ENCODE assay signal across 12 cellular contexts in the genomic region with DNA sequence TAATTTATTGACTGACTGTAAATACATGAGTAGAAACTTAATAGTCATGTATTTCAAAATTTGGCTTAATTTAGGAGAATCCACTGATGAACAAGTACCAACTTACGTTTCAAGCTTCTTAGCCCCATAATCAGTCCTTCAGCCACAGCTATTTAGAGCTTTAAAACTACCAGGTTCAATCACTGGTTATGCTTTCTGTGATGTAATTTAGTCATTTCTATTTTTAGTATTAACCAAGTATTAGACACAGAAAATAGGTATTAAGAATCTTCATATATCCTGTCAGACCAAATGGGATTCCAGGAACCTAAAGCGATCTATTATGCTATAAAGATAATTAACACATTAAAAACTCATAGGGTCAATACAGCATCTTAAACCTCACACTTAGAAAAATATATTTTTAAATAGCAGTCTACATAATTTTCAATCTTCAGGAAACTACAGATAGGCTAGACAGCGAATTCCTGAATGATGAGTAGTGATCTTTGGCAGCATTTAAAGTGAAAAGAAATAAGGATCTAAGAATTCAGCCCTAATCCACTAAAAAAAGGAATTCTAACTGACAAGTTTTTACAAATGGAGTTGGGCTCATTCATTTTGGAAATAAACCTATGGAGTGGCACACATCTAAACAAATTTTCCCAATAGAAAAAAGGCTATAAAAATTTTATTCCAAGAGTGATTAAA. TPM values are rescaled to one million over a fixed set of nuclear protein-coding genes. Genes with fewer than 3 reads are reported as not detected.
DNase-seq lines count a peak whose midpoint lies in the region; ATAC-seq and TF ChIP-seq lines count a peak whose summit lies in the region.
"Had no signal": no experiment of that assay in that cellular context is flagged by ENCODE, and none has a peak within 500 bp of the region (broad histone marks: within the 10 kb centered on the region; RNA-seq: fewer than 3 reads in every experiment).

No MANE protein-coding gene starts in this region.

- ATAC-seq in GM19035 (IDR thresholded peaks at IDR 0.05; ENCODE audit: unreplicated experiment) (peak; percentile 55), GM18907 (IDR thresholded peaks at IDR 0.05; ENCODE audit: unreplicated experiment) (no peak)

- TF ChIP-seq CTCF in fibroblast of lung (conservative IDR thresholded peaks at IDR 0.05 in 1 of 2, IDR thresholded peaks at IDR 0.05 in 1 of 2; ENCODE audit: low read depth in 1 of 2, low read length in 2 of 2): no peak

- DNase-seq in LHCN-M2 (ENCODE audit: low read depth) (peak; percentile 71), fibroblast of lung (ENCODE audit: low read depth in 2 of 2) (peak; percentile 77 to 86), stromal cell of bone marrow (ENCODE audit: low read depth) (peak; percentile 45), DMS153 (lab: John Stamatoyannopoulos, UW) (no peak), middle frontal gyrus (ENCODE audit: extremely low spot score, low spot score) (no peak)
- no peak for DNase-seq in activated effector memory CD4-positive, alpha-beta T cell treated with Interleukin-2 at 50 U/mL for 16 hours
- DNase-seq: effector CD4-positive, alpha-beta T cell; left lung; stimulated activated CD4-positive, alpha-beta T cell treated with anti-CD3 and anti-CD28 coated beads, Interleukin-12 subunit alpha, Interleukin-12 subunit beta, amount 100 ng/mL, for 4 hours had no signal

- no peaks in the 10 kb centered on the region for H4K20me1 ChIP-seq in fibroblast of lung (ENCODE audit: control insufficient read depth, extremely low read depth, insufficient read depth, low read length)

- no peaks in the 10 kb centered on the region for H3K9me3 ChIP-seq in fibroblast of lung (ENCODE audit: control insufficient read depth, insufficient read depth, low read depth, low read length)
- H3K9me3 ChIP-seq: left lung, suprapubic skin had no signal

- peak overlapping the region; percentile 48 for H3K4me2 ChIP-seq in fibroblast of lung (ENCODE audit: extremely low read depth, insufficient read depth, low read length)

- H3K4me1 ChIP-seq in fibroblast of lung (ENCODE audit: control insufficient read depth, extremely low read depth, insufficient read depth, low read length): peaks cover 14% of the 10 kb centered on the region
- H3K4me1 ChIP-seq: left lung had no signal

- no peak overlapping the region for H3K27ac ChIP-seq in fibroblast of lung (ENCODE audit: insufficient read depth, low read length)
- H3K27ac ChIP-seq: suprapubic skin had no signal

- no peak overlapping the region for H2AFZ ChIP-seq in fibroblast of lung (ENCODE audit: low read length)

- no peak overlapping the region for H3K9ac ChIP-seq in fibroblast of lung (ENCODE audit: insufficient read depth, low read length)

- H3K27me3 ChIP-seq in fibroblast of lung (ENCODE audit: control insufficient read depth, insufficient read depth, low read length): no peaks in the 10 kb centered on the region
- H3K27me3 ChIP-seq: left lung, suprapubic skin had no signal

- H3K79me2 ChIP-seq in fibroblast of lung (ENCODE audit: control insufficient read depth, insufficient read depth, low read length): no peaks in the 10 kb centered on the region

- peaks cover 5% of the 10 kb centered on the region for H3K36me3 ChIP-seq in fibroblast of lung (ENCODE audit: control insufficient read depth, insufficient read depth, low read length)

- H3K4me3 ChIP-seq in fibroblast of lung (replicated peaks in 1 of 4; ENCODE audit: control extremely low read depth in 1 of 4, insufficient read depth in 1 of 4, low read depth in 3 of 4, low read length in 4 of 4): no peak overlapping the region
- H3K4me3 ChIP-seq: left lung, suprapubic skin had no signal

RNA-seq across cellular contexts. Expression of gene ZC3H14, which starts 51.5 kb away (rescaled TPM):
- total RNA-seq in LHCN-M2 (2014; rRNA removed): 84.4 and 87.8 TPM in 2 replicates
- 28.7 TPM for polyA plus RNA-seq in LHCN-M2 (2012)
- 66.0 and 71.0 TPM in 2 replicates for total RNA-seq in fibroblast of lung
- polyA plus RNA-seq in fibroblast of lung: 77.4 and 89.9 TPM in 2 replicates
- polyA plus RNA-seq in fibroblast of lung (2012): 32.3 and 42.8 TPM in 2 replicates
- polyA minus RNA-seq in fibroblast of lung (ENCODE audit: low replicate concordance): 45.6 and 97.4 TPM in 2 replicates

RNA-seq across cellular contexts. Expression of gene PTPN21, which starts 59.6 kb away (rescaled TPM):
- total RNA-seq in LHCN-M2 (2014; rRNA removed): 14.7 and 15.8 TPM in 2 replicates
- 15.8 TPM for polyA plus RNA-seq in LHCN-M2 (2012)
- total RNA-seq in fibroblast of lung: 9.2 and 13.2 TPM in 2 replicates
- polyA plus RNA-seq in fibroblast of lung: 13.7 and 14.2 TPM in 2 replicates
- polyA plus RNA-seq in fibroblast of lung (2012): 14.5 and 18.4 TPM in 2 replicates
- polyA minus RNA-seq in fibroblast of lung (ENCODE audit: low replicate concordance): 10.7 and 13.6 TPM in 2 replicates

Comparison
In these comparisons a context has a peak if more than half of its experiments do, and no peak if none do; other contexts are left out.
1. DNase-seq: peak in LHCN-M2 (single experiment), fibroblast of lung (2 of 2) and stromal cell of bone marrow (single experiment); none in DMS153 (single experiment), middle frontal gyrus (single experiment) and activated effector memory CD4-positive, alpha-beta T cell treated with Interleukin-2 at 50 U/mL for 16 hours (single experiment).